In the genomic region with DNA sequence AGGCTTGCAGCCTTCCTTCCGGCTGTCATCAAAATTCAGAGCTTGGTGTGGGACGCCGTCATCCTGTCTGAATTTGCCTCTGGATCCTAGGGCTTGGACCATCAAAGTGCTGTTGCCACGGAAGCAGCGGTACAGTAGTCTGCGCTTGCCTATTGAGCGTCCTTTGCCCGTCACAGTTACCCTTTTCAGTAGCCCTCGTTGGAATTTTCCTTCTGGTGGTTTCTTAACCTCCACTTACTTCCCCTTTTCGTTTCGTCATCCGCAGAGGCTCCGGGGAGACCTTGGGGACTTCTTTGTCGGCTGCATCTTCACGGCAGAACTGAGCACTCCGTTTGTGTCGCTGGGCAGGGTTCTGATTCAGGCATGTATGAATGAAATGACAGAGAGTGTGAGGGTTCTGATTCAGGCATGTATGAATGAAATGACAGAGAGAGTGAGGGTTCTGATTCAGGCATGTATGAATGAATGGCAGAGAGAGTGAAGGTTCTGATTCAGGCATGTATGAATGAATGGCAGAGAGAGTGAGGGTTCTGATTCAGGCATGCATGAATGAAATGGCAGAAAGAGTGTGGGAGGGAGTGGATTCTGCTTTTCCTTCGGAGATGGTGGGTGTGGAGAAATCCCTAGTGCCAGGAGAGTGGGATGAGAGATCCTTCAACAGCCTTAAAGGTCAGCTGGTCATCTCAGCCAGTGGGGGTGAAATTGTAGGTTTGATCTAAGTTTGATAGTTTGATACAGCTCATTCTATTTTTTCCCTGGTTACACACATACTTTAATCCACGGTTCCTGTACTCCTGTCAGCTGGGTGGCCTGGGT, we compare ENCODE assay signal across 8 cellular contexts. TPM values are rescaled to one million over a fixed set of nuclear protein-coding genes. Genes with fewer than 3 reads are reported as not detected.
DNase-seq lines count a peak whose midpoint lies in the region; ATAC-seq lines count a peak whose summit lies in the region.

No MANE protein-coding gene starts in this region.

- POLR2A ChIA-PET in activated CD8-positive, alpha-beta T cell treated with anti-CD3 and anti-CD28 coated beads, Interleukin-2, amount 10 ng/mL, durations not matched to agents 7 days and 5 days (lab: Charles Lee): no interaction called here

- peaks cover 69% of the 10 kb centered on the region for H3K36me3 Mint-ChIP-seq in activated CD8-positive, alpha-beta T cell treated with anti-CD3 and anti-CD28 coated beads, Interleukin-2, amount 10 ng/mL, durations not matched to agents 7 days and 5 days (ENCODE audit: low read depth)

- peak overlapping the region; percentile 48 for H3K27ac Mint-ChIP-seq in activated CD8-positive, alpha-beta T cell treated with anti-CD3 and anti-CD28 coated beads, Interleukin-2, amount 10 ng/mL, durations not matched to agents 7 days and 5 days

- peak; percentile 49 for ATAC-seq in HG03196 (IDR thresholded peaks at IDR 0.05; ENCODE audit: unreplicated experiment)
- peak; percentile 53 for ATAC-seq in activated CD8-positive, alpha-beta T cell treated with anti-CD3 and anti-CD28 coated beads, Interleukin-2, amount 10 ng/mL, durations not matched to agents 7 days and 5 days
- no peak for ATAC-seq in esophagus mucosa

- no peaks in the 10 kb centered on the region for H3K27me3 Mint-ChIP-seq in activated CD8-positive, alpha-beta T cell treated with anti-CD3 and anti-CD28 coated beads, Interleukin-2, amount 10 ng/mL, durations not matched to agents 7 days and 5 days (ENCODE audit: low read depth)

- no peaks in the 10 kb centered on the region for H3K9me3 Mint-ChIP-seq in activated CD8-positive, alpha-beta T cell treated with anti-CD3 and anti-CD28 coated beads, Interleukin-2, amount 10 ng/mL, durations not matched to agents 7 days and 5 days (ENCODE audit: insufficient read depth)

- H3K4me3 Mint-ChIP-seq in activated CD8-positive, alpha-beta T cell treated with anti-CD3 and anti-CD28 coated beads, Interleukin-2, amount 10 ng/mL, durations not matched to agents 7 days and 5 days: no peak overlapping the region

- H3K4me1 Mint-ChIP-seq in activated CD8-positive, alpha-beta T cell treated with anti-CD3 and anti-CD28 coated beads, Interleukin-2, amount 10 ng/mL, durations not matched to agents 7 days and 5 days (ENCODE audit: low read depth): peaks cover 12% of the 10 kb centered on the region

- DNase-seq in activated T-cell treated with anti-CD3 and anti-CD28 coated beads for 48 hours (ENCODE audit: low read depth) (peak; percentile 25), activated T-cell treated with anti-CD3 and anti-CD28 coated beads for 4 hours (no peak), putamen (ENCODE audit: low spot score) (peak; percentile 18), iPS-NIHi7 (ENCODE audit: extremely low spot score) (no peak), NCI-H226 (no peak)
- no peak for DNase-seq in activated CD8-positive, alpha-beta T cell treated with anti-CD3 and anti-CD28 coated beads, Interleukin-2, amount 10 ng/mL, durations not matched to agents 7 days and 5 days

- CTCF ChIA-PET in activated CD8-positive, alpha-beta T cell treated with anti-CD3 and anti-CD28 coated beads, Interleukin-2, amount 10 ng/mL, durations not matched to agents 7 days and 5 days (lab: Charles Lee): interaction anchor here (0.9 to 1.7 kb wide), 3 partner anchors 11 to 241 kb away, joined by 3 to 5 read pairs (median 3); no protein-coding TSS in a partner anchor

RNA-seq across cellular contexts. Expression of gene TLCD3A, which starts 8.1 kb away (rescaled TPM):
- 10 to 100 TPM; 17.0 to 17.9 TPM for total RNA-seq in activated CD8-positive, alpha-beta T cell treated with anti-CD3 and anti-CD28 coated beads, Interleukin-2, amount 10 ng/mL, durations not matched to agents 7 days and 5 days
- total RNA-seq in esophagus mucosa: 29.6 TPM

RNA-seq across cellular contexts. Expression of gene GEMIN4, which starts 11.6 kb away (rescaled TPM):
- total RNA-seq in activated CD8-positive, alpha-beta T cell treated with anti-CD3 and anti-CD28 coated beads, Interleukin-2, amount 10 ng/mL, durations not matched to agents 7 days and 5 days: 10 to 100 TPM; 41.4 to 45.8 TPM
- 20.1 TPM for total RNA-seq in esophagus mucosa

RNA-seq across cellular contexts. Expression of gene VPS53, which starts 25.8 kb away (rescaled TPM):
- total RNA-seq in activated CD8-positive, alpha-beta T cell treated with anti-CD3 and anti-CD28 coated beads, Interleukin-2, amount 10 ng/mL, durations not matched to agents 7 days and 5 days: 10 to 100 TPM; 71.4 to 76.0 TPM
- 58.3 TPM for total RNA-seq in esophagus mucosa

RNA-seq across cellular contexts. Expression of gene GLOD4, which starts 41.6 kb away (rescaled TPM):
- 10 to 100 TPM; 57.5 to 59.1 TPM for total RNA-seq in activated CD8-positive, alpha-beta T cell treated with anti-CD3 and anti-CD28 coated beads, Interleukin-2, amount 10 ng/mL, durations not matched to agents 7 days and 5 days
- total RNA-seq in esophagus mucosa: 48.8 TPM

RNA-seq across cellular contexts. Expression of gene MRM3, which starts 41.7 kb away (rescaled TPM):
- total RNA-seq in activated CD8-positive, alpha-beta T cell treated with anti-CD3 and anti-CD28 coated beads, Interleukin-2, amount 10 ng/mL, durations not matched to agents 7 days and 5 days: 10 to 100 TPM; 19.4 to 19.6 TPM
- total RNA-seq in esophagus mucosa: 12.6 TPM

Comparison
In these comparisons a context has a peak if more than half of its experiments do, and no peak if none do; other contexts are left out.
1. DNase-seq: peak in activated T-cell treated with anti-CD3 and anti-CD28 coated beads for 48 hours (single experiment) and putamen (single experiment); none in activated T-cell treated with anti-CD3 and anti-CD28 coated beads for 4 hours (single experiment), activated CD8-positive, alpha-beta T cell treated with anti-CD3 and anti-CD28 coated beads, Interleukin-2, amount 10 ng/mL, durations not matched to agents 7 days and 5 days (single experiment), iPS-NIHi7 (single experiment) and NCI-H226 (single experiment).